Comparison of ENCODE assay signal across 24 cellular contexts in the genomic region with DNA sequence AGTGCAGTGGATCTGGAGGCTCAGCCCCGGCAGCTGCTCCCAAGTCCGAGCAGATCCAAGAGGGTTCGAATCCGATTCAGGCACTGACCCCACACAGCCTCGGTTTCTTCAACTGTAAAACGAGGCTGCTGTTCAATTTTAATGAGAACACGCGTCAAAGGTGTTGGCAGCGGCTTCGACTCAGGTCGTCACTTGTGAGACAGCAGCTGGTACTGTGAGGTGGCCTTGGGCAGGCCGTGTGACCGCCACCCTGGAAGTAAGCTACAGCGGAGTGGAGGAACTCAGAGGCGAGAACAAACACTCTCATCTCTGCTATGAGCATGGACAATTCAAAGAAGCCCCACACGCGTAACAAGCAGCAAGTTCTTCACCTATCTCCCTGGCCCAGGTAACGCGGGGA. TPM values are rescaled to one million over a fixed set of nuclear protein-coding genes. Genes with fewer than 3 reads are reported as not detected.
A peak's percentile ranks its signal among the peaks of the same experiment; 100 is the strongest.
DNase-seq lines count a peak whose midpoint lies in the region; ATAC-seq and TF ChIP-seq lines count a peak whose summit lies in the region.
"Had no signal": no experiment of that assay in that cellular context is flagged by ENCODE, and none has a peak within 500 bp of the region (broad histone marks: within the 10 kb centered on the region; RNA-seq: fewer than 3 reads in every experiment).

No MANE protein-coding gene starts in this region.

- H3K4me1 ChIP-seq in MM.1S (ENCODE audit: low read length) (peaks cover 26% of the 10 kb centered on the region), mammary epithelial cell (ENCODE audit: insufficient read depth, low read length) (peaks cover 5% of the 10 kb centered on the region)
- H3K4me1 ChIP-seq: HAP-1 had no signal

- no peaks in the 10 kb centered on the region for H3K9me3 Mint-ChIP-seq in activated naive CD4-positive, alpha-beta T cell treated with anti-CD3 and anti-CD28 coated beads, Interleukin-2, amount 10 ng/mL, durations not matched to agents 7 days and 5 days
- H3K9me3 Mint-ChIP-seq in stimulated activated effector memory CD8-positive, alpha-beta T cell treated with anti-CD3 and anti-CD28 coated beads, Interleukin-12 subunit alpha, Interleukin-12 subunit beta, amount 100 ng/mL, for 72 hours, result no peaks in the 10 kb centered on the region

- no peaks in the 10 kb centered on the region for H3K27me3 ChIP-seq in MM.1S (replicated peaks; ENCODE audit: insufficient read depth, low read length)
- H3K27me3 ChIP-seq in mammary epithelial cell (ENCODE audit: insufficient read depth, low read length), result no peaks in the 10 kb centered on the region
- H3K27me3 ChIP-seq: MG63, sigmoid colon had no signal

- H3K9me3 ChIP-seq in MM.1S (replicated peaks; ENCODE audit: insufficient read depth, low read length) (no peaks in the 10 kb centered on the region), mammary epithelial cell (replicated peaks; ENCODE audit: insufficient read depth, low read length) (no peaks in the 10 kb centered on the region)
- H3K9me3 ChIP-seq: HAP-1, MG63, sigmoid colon had no signal

- H3K27ac ChIP-seq in MM.1S (ENCODE audit: low read length) (peak overlapping the region; percentile 81; the same call in 1 of the 2 replicates), caudate nucleus (ENCODE audit: low read depth, low read length) (peak overlapping the region; percentile 26), mammary epithelial cell (ENCODE audit: insufficient read depth, low read depth, low read length) (no peak overlapping the region)

- H3K36me3 ChIP-seq in MM.1S (replicated peaks; ENCODE audit: insufficient read depth, low read length), result 0 out of 2 replicates have a peak, but pooled peaks cover 3% of the 10 kb centered on the region
- peaks cover 3% of the 10 kb centered on the region for H3K36me3 ChIP-seq in mammary epithelial cell (ENCODE audit: insufficient read depth, low read length)

- CTCF ChIA-PET in activated naive CD4-positive, alpha-beta T cell treated with anti-CD3 and anti-CD28 coated beads, Interleukin-2, amount 10 ng/mL, durations not matched to agents 7 days and 5 days (lab: Charles Lee), result interaction anchor here (0.7 to 2.7 kb wide), 2 partner anchors 26 to 127 kb away, joined by 3 to 6 read pairs; no protein-coding TSS in a partner anchor
- CTCF ChIA-PET in mammary epithelial cell (lab: Charles Lee; ENCODE audit: low non-redundant PET), result no interaction called here

- no TSS peak for BruUV-seq in mammary epithelial cell (replicated peaks; lab: Mats Ljungman, UMichigan)

- 95% methylated on average over 14 of the region's 19 CpGs for WGBS in mammary epithelial cell (ENCODE audit: low coverage, missing lambda C conversion rate)

- H3K9me2 ChIP-seq in MM.1S (replicated peaks; ENCODE audit: insufficient read depth, low read length), result no peaks in the 10 kb centered on the region

- H3K36me3 Mint-ChIP-seq in activated naive CD4-positive, alpha-beta T cell treated with anti-CD3 and anti-CD28 coated beads, Interleukin-2, amount 10 ng/mL, durations not matched to agents 7 days and 5 days, result peaks cover 63% of the 10 kb centered on the region
- H3K36me3 Mint-ChIP-seq in stimulated activated effector memory CD8-positive, alpha-beta T cell treated with anti-CD3 and anti-CD28 coated beads, Interleukin-12 subunit alpha, Interleukin-12 subunit beta, amount 100 ng/mL, for 72 hours, result peaks cover 89% of the 10 kb centered on the region

- TF ChIP-seq CTCF in MM.1S (IDR thresholded peaks at IDR 0.05; ENCODE audit: low read length) (no peak), mammary epithelial cell (conservative IDR thresholded peaks at IDR 0.05 in 1 of 2, IDR thresholded peaks at IDR 0.05 in 1 of 2; ENCODE audit: extremely low read depth in 1 of 2, insufficient read depth in 1 of 2, low read depth in 1 of 2, low read length in 2 of 2) (no peak)

- H3K79me2 ChIP-seq in MM.1S (ENCODE audit: low read length), result peaks cover 48% of the 10 kb centered on the region
- H3K79me2 ChIP-seq in mammary epithelial cell (ENCODE audit: insufficient read depth, low read length), result peaks cover 29% of the 10 kb centered on the region

- no peaks in the 10 kb centered on the region for H4K20me1 ChIP-seq in MM.1S (ENCODE audit: insufficient read depth, low read length)
- no peaks in the 10 kb centered on the region for H4K20me1 ChIP-seq in mammary epithelial cell (ENCODE audit: insufficient read depth, low read length)

- peak overlapping the region; percentile 73 for H3K27ac Mint-ChIP-seq in activated naive CD4-positive, alpha-beta T cell treated with anti-CD3 and anti-CD28 coated beads, Interleukin-2, amount 10 ng/mL, durations not matched to agents 7 days and 5 days
- peak overlapping the region; percentile 68 for H3K27ac Mint-ChIP-seq in stimulated activated effector memory CD8-positive, alpha-beta T cell treated with anti-CD3 and anti-CD28 coated beads, Interleukin-12 subunit alpha, Interleukin-12 subunit beta, amount 100 ng/mL, for 72 hours

- H3K4me1 Mint-ChIP-seq in activated naive CD4-positive, alpha-beta T cell treated with anti-CD3 and anti-CD28 coated beads, Interleukin-2, amount 10 ng/mL, durations not matched to agents 7 days and 5 days, result peaks cover 71% of the 10 kb centered on the region
- H3K4me1 Mint-ChIP-seq in stimulated activated effector memory CD8-positive, alpha-beta T cell treated with anti-CD3 and anti-CD28 coated beads, Interleukin-12 subunit alpha, Interleukin-12 subunit beta, amount 100 ng/mL, for 72 hours, result peaks cover 60% of the 10 kb centered on the region

- peak overlapping the region; percentile 94; the same call in 1 of the 2 replicates for H3K4me2 ChIP-seq in MM.1S (ENCODE audit: low read depth, low read length)
- no peak overlapping the region for H3K4me2 ChIP-seq in mammary epithelial cell (ENCODE audit: insufficient read depth, low read depth, low read length)

- in situ Hi-C loops in mammary epithelial cell (cut with MboI; ENCODE audit: low sequenced_read_pairs in 2 of 2), result no loop called here

- intact Hi-C loops in mammary epithelial cell (cut with micrococcal nuclease), result no loop called here

- no peak overlapping the region for H2AFZ ChIP-seq in MM.1S (ENCODE audit: low read length)
- H2AFZ ChIP-seq in mammary epithelial cell (ENCODE audit: low read depth, low read length), result no peak overlapping the region

- H3K9ac ChIP-seq in MM.1S (ENCODE audit: low read length) (no peak overlapping the region), mammary epithelial cell (ENCODE audit: insufficient read depth, low read length) (no peak overlapping the region)

- H3K27me3 Mint-ChIP-seq in activated naive CD4-positive, alpha-beta T cell treated with anti-CD3 and anti-CD28 coated beads, Interleukin-2, amount 10 ng/mL, durations not matched to agents 7 days and 5 days, result no peaks in the 10 kb centered on the region

- ATAC-seq in stimulated activated effector memory CD8-positive, alpha-beta T cell treated with anti-CD3 and anti-CD28 coated beads, Interleukin-12 subunit alpha, Interleukin-12 subunit beta, amount 100 ng/mL, for 72 hours, result no peak

- H3F3A ChIP-seq in MM.1S (ENCODE audit: insufficient read depth, low read length), result peaks cover 25% of the 10 kb centered on the region

- dilution Hi-C loops in mammary epithelial cell (cut with HindIII; ENCODE audit: low sequenced_read_pairs), result no loop called here

- DNase-seq in activated naive CD4-positive, alpha-beta T cell treated with anti-CD3 and anti-CD28 coated beads, Interleukin-2, amount 10 ng/mL, durations not matched to agents 7 days and 5 days, result no peak
- DNase-seq in activated naive CD4-positive, alpha-beta T cell treated with Interleukin-2 at 50 U/mL for 16 hours, result no peak
- DNase-seq in MM.1S, result no peak
- peak in 1 of 61 donors; percentile 66 for DNase-seq in caudate nucleus (lab: John Stamatoyannopoulos, UW)
- DNase-seq in stimulated activated effector memory CD8-positive, alpha-beta T cell treated with anti-CD3 and anti-CD28 coated beads, Interleukin-12 subunit alpha, Interleukin-12 subunit beta, amount 100 ng/mL, for 72 hours (ENCODE audit: low spot score in 2 of 2), result no peak
- no peak for DNase-seq in LoVo (ENCODE audit: low spot score)
- no peak for DNase-seq in AG20443 (ENCODE audit: low spot score)
- no peak for DNase-seq in mammary epithelial cell
- DNase-seq: ACHN; activated CD4-positive, CD25-positive, alpha-beta regulatory T cell treated with anti-CD3 and anti-CD28 coated beads, Interleukin-2, amount 50 U/mL, for 72 hours; activated gamma-delta T cell; amygdala; DMS153; glutamatergic neuron; MG63; NCI-H1436; NCI-H510A treated with DMSO at 0.1 percent for 48 hours; sigmoid colon had no signal

- H3K4me3 Mint-ChIP-seq in activated naive CD4-positive, alpha-beta T cell treated with anti-CD3 and anti-CD28 coated beads, Interleukin-2, amount 10 ng/mL, durations not matched to agents 7 days and 5 days, result no peak overlapping the region
- H3K4me3 Mint-ChIP-seq in stimulated activated effector memory CD8-positive, alpha-beta T cell treated with anti-CD3 and anti-CD28 coated beads, Interleukin-12 subunit alpha, Interleukin-12 subunit beta, amount 100 ng/mL, for 72 hours, result peak overlapping the region; percentile 6

- H3K4me3 ChIP-seq in MM.1S (ENCODE audit: low read length) (no peak overlapping the region), mammary epithelial cell (replicated peaks in 1 of 3; ENCODE audit: insufficient read depth in 1 of 3, low read depth in 2 of 3, low read length in 3 of 3) (no peak overlapping the region)
- H3K4me3 ChIP-seq: HAP-1, MG63, sigmoid colon had no signal

RNA-seq across cellular contexts. Expression of gene MAP2K2, which starts 9.7 kb away (rescaled TPM):
- 100 to 1,000 TPM; 109 to 163 TPM for total RNA-seq in mammary epithelial cell
- 112 TPM for polyA plus RNA-seq in mammary epithelial cell
- 91.5 TPM for polyA minus RNA-seq in mammary epithelial cell

RNA-seq across cellular contexts. Expression of gene CREB3L3, which starts 39.2 kb away (rescaled TPM):
- not detected for total RNA-seq in mammary epithelial cell
- polyA plus RNA-seq in mammary epithelial cell, result not detected
- polyA minus RNA-seq in mammary epithelial cell, result not detected
- total RNA-seq: dermis microvascular lymphatic vessel endothelial cell, posterior vena cava, SK-MEL-5, temporal lobe had no signal
- polyA plus RNA-seq: neural cell had no signal

RNA-seq across cellular contexts. Expression of gene ZBTB7A, which starts 47.5 kb away (rescaled TPM):
- total RNA-seq in mammary epithelial cell, result 10 to 100 TPM; 40.8 to 52.9 TPM
- 11.0 TPM for polyA plus RNA-seq in mammary epithelial cell
- polyA minus RNA-seq in mammary epithelial cell, result 9.2 TPM
